Comparison of ENCODE assay signal across 8 cellular contexts in the genomic region with DNA sequence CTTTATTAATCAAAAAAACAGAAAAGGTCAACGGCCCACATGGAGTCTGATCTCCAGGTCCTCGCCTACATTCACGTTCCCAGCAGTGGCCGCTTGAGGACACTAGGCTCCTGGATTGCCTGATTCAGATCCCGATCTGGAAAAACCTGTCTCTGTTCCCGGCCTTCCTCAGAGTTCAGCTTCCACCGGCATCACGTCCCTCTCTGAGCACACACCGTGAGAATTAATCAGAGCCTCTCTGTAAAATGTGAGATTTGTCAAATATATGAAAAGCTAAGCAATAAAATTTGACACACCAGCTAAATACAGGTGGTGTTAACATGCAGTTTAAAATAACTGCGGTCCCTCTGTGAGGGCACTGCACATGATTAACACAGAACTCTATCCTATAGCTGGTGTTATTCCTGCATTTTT.
A peak's percentile ranks its signal among the peaks of the same experiment; 100 is the strongest.
DNase-seq lines count a peak whose midpoint lies in the region; ATAC-seq, FAIRE-seq and TF ChIP-seq lines count a peak whose summit lies in the region.

No MANE protein-coding gene starts in this region.

- ATAC-seq in HepG2 (peak; percentile 100), HG02885 (IDR thresholded peaks at IDR 0.05; ENCODE audit: poor library complexity, unreplicated experiment) (no peak), HG03196 (IDR thresholded peaks at IDR 0.05; ENCODE audit: unreplicated experiment) (no peak)

- TF ChIP-seq EP300 in HepG2 (IDR thresholded peaks at IDR 0.05; ENCODE audit: low read depth in 2 of 2, low read length in 2 of 2) (no peak), HepG2 (CRISPR knock-in tag; IDR thresholded peaks at IDR 0.05; ENCODE audit: borderline replicate concordance) (no peak)

- FAIRE-seq in HepG2 (lab: Jason Lieb, UNC) (peak; percentile 40), urothelium cell line (lab: Jason Lieb, UNC) (no peak)

- peak overlapping the region; percentile 24 for H3K27ac ChIP-seq in cingulate gyrus (ENCODE audit: low read depth, low read length)
- H3K27ac ChIP-seq in HepG2 (ENCODE audit: extremely low read length, insufficient read depth, low read length): no peak overlapping the region

- H3K9me3 ChIP-seq in HepG2 (ENCODE audit: low read length): no peaks in the 10 kb centered on the region

- DNase-seq in NCI-H1092 (lab: John Stamatoyannopoulos, UW) (peak; percentile 27), HepG2 (ENCODE audit: low spot score) (peak; percentile 87), urothelium cell line (ENCODE audit: low spot score) (peak; percentile 82)
- DNase-seq in activated effector memory CD4-positive, alpha-beta T cell treated with anti-CD3 and anti-CD28 coated beads, Interleukin-2, amount 50 U/mL, for 16 hours: no peak
- no peak for DNase-seq in stimulated activated CD4-positive, alpha-beta T cell treated with anti-CD3 and anti-CD28 coated beads, Interleukin-1b, Interleukin-23, amount 100 ng/mL, for 48 hours

- in situ Hi-C loops in HepG2 (cut with HindIII; ENCODE audit: extremely low pct_ligation_motif_present, low pct_unique_long_range_greater_than_20kb): loop anchor here (5.0 kb wide), 1 partner anchor 47 kb away; no protein-coding TSS in a partner anchor

- peak overlapping the region; percentile 11 to 27 (median 19); a peak in 3 of 6 replicates for H3K4me3 ChIP-seq in HepG2 (replicated peaks in 1 of 3; ENCODE audit: insufficient read depth in 1 of 3, low read depth in 2 of 3, low read length in 3 of 3)

- TF ChIP-seq RAD21 in HepG2 (CRISPR knock-in tag; IDR thresholded peaks at IDR 0.05): peak; percentile 98

- H3K9ac ChIP-seq in HepG2 (ENCODE audit: insufficient read depth, low read depth, low read length): peak overlapping the region; percentile 42

- CTCF ChIA-PET in HepG2 (lab: Yijun Ruan, JAX; ENCODE audit: low intra/inter-chr PET ratio, low total read pairs): interaction anchor here (1.2 to 1.9 kb wide), 3 partner anchors 48 to 222 kb away, joined by 4 to 11 read pairs (median 8); no protein-coding TSS in a partner anchor

- no peak for TF ChIP-seq POLR2A in HepG2 (IDR thresholded peaks at IDR 0.05; ENCODE audit: insufficient read depth in 1 of 2, low read depth in 2 of 2, low read length in 2 of 2)

- POLR2A ChIA-PET in HepG2 (lab: Yijun Ruan, JAX): interaction anchor here (0.9 to 3.3 kb wide), 6 partner anchors 15 to 179 kb away, joined by 3 to 17 read pairs (median 3); no protein-coding TSS in a partner anchor

- peaks cover 62% of the 10 kb centered on the region for H3K4me1 ChIP-seq in HepG2 (ENCODE audit: insufficient read depth, low read length)

- intact Hi-C loops in HepG2 (cut with micrococcal nuclease; ENCODE audit: unreplicated experiment): loop anchor here (1.0 to 5.0 kb wide), 7 partner anchors 29 to 200 kb away; no protein-coding TSS in a partner anchor

- H4K20me1 ChIP-seq in HepG2 (ENCODE audit: insufficient read depth, low read length): no peaks in the 10 kb centered on the region

- H3K4me2 ChIP-seq in HepG2 (ENCODE audit: low read depth, low read length): peak overlapping the region; percentile 70

- 7% methylated on average over 10 of the region's 10 CpGs for WGBS in HepG2 (ENCODE audit: low lambda C conversion rate)

- no TSS peak for BruUV-seq in HepG2 (replicated peaks; lab: Mats Ljungman, UMichigan)

- H3K27me3 ChIP-seq in HepG2 (ENCODE audit: control insufficient read depth in 1 of 2, insufficient read depth in 2 of 2, low read length in 2 of 2): no peaks in the 10 kb centered on the region

- H3K79me2 ChIP-seq in HepG2 (ENCODE audit: insufficient read depth, low read length): no peaks in the 10 kb centered on the region

- H2AFZ ChIP-seq in HepG2 (ENCODE audit: low read length): peak overlapping the region; percentile 82

- peak; percentile 97 for TF ChIP-seq CTCF in HepG2 (CRISPR knock-in tag; IDR thresholded peaks at IDR 0.05)

- H3K36me3 ChIP-seq in HepG2 (replicated peaks in 1 of 2; ENCODE audit: control insufficient read depth in 1 of 2, insufficient read depth in 2 of 2, low read length in 2 of 2): no peaks in the 10 kb centered on the region

TF ChIP-seq in HepG2, 621 proteins besides CTCF, POLR2A, EP300 and RAD21 (continues in another document):
- TF ChIP-seq, protein P1, sequence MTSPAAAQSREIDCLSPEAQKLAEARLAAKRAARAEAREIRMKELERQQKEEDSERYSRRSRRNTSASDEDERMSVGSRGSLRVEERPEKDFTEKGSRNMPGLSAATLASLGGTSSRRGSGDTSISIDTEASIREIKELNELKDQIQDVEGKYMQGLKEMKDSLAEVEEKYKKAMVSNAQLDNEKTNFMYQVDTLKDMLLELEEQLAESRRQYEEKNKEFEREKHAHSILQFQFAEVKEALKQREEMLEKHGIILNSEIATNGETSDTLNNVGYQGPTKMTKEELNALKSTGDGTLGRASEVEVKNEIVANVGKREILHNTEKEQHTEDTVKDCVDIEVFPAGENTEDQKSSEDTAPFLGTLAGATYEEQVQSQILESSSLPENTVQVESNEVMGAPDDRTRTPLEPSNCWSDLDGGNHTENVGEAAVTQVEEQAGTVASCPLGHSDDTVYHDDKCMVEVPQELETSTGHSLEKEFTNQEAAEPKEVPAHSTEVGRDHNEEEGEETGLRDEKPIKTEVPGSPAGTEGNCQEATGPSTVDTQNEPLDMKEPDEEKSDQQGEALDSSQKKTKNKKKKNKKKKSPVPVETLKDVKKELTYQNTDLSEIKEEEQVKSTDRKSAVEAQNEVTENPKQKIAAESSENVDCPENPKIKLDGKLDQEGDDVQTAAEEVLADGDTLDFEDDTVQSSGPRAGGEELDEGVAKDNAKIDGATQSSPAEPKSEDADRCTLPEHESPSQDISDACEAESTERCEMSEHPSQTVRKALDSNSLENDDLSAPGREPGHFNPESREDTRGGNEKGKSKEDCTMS (CRISPR knock-in tag; conservative IDR thresholded peaks at IDR 0.05): no peak
- TF ChIP-seq ZNF34 (CRISPR knock-in tag; IDR thresholded peaks at IDR 0.05; ENCODE audit: borderline replicate concordance): no peak
- TF ChIP-seq FOSL2 (CRISPR knock-in tag; IDR thresholded peaks at IDR 0.05): peak; percentile 57
- TF ChIP-seq, protein P2, sequence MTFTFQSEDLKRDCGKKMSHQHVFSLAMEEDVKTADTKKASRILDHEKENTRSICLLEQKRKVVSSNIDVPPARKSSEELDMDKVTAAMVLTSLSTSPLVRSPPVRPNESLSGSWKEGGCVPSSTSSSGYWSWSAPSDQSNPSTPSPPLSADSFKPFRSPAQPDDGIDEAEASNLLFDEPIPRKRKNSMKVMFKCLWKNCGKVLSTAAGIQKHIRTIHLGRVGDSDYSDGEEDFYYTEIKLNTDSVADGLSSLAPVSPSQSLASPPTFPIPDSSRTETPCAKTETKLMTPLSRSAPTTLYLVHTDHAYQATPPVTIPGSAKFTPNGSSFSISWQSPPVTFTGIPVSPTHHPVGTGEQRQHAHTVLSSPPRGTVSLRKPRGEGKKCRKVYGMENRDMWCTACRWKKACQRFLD (CRISPR knock-in tag; IDR thresholded peaks at IDR 0.05; ENCODE audit: borderline replicate concordance): no peak
- TF ChIP-seq, protein P3, sequence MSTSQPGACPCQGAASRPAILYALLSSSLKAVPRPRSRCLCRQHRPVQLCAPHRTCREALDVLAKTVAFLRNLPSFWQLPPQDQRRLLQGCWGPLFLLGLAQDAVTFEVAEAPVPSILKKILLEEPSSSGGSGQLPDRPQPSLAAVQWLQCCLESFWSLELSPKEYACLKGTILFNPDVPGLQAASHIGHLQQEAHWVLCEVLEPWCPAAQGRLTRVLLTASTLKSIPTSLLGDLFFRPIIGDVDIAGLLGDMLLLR (CRISPR knock-in tag; IDR thresholded peaks at IDR 0.05): no peak
- TF ChIP-seq, protein P4, sequence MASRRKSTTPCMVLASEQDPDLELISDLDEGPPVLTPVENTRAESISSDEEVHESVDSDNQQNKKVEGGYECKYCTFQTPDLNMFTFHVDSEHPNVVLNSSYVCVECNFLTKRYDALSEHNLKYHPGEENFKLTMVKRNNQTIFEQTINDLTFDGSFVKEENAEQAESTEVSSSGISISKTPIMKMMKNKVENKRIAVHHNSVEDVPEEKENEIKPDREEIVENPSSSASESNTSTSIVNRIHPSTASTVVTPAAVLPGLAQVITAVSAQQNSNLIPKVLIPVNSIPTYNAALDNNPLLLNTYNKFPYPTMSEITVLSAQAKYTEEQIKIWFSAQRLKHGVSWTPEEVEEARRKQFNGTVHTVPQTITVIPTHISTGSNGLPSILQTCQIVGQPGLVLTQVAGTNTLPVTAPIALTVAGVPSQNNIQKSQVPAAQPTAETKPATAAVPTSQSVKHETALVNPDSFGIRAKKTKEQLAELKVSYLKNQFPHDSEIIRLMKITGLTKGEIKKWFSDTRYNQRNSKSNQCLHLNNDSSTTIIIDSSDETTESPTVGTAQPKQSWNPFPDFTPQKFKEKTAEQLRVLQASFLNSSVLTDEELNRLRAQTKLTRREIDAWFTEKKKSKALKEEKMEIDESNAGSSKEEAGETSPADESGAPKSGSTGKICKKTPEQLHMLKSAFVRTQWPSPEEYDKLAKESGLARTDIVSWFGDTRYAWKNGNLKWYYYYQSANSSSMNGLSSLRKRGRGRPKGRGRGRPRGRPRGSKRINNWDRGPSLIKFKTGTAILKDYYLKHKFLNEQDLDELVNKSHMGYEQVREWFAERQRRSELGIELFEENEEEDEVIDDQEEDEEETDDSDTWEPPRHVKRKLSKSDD (CRISPR knock-in tag; IDR thresholded peaks at IDR 0.05; ENCODE audit: low read depth): 0 out of 2 replicates have a peak, but pooled peaks have one; percentile 33
- TF ChIP-seq ZNF205 (CRISPR knock-in tag; IDR thresholded peaks at IDR 0.05): peak; percentile 75; the same call in 1 of the 2 replicates
- peak; percentile 58 for TF ChIP-seq HNF4A (CRISPR knock-in tag; IDR thresholded peaks at IDR 0.05)
- TF ChIP-seq ZNF614 (CRISPR knock-in tag; IDR thresholded peaks at IDR 0.05; ENCODE audit: borderline replicate concordance): 0 out of 2 replicates have a peak, but pooled peaks have one; percentile 30
- no peak for TF ChIP-seq PAF1 (CRISPR knock-in tag; IDR thresholded peaks at IDR 0.05)
- TF ChIP-seq ZNF564 (CRISPR knock-in tag; IDR thresholded peaks at IDR 0.05): no peak
- 0 out of 2 replicates have a peak, but pooled peaks have one; percentile 9 for TF ChIP-seq RCOR2 (CRISPR knock-in tag; IDR thresholded peaks at IDR 0.05)
- TF ChIP-seq, protein P5, sequence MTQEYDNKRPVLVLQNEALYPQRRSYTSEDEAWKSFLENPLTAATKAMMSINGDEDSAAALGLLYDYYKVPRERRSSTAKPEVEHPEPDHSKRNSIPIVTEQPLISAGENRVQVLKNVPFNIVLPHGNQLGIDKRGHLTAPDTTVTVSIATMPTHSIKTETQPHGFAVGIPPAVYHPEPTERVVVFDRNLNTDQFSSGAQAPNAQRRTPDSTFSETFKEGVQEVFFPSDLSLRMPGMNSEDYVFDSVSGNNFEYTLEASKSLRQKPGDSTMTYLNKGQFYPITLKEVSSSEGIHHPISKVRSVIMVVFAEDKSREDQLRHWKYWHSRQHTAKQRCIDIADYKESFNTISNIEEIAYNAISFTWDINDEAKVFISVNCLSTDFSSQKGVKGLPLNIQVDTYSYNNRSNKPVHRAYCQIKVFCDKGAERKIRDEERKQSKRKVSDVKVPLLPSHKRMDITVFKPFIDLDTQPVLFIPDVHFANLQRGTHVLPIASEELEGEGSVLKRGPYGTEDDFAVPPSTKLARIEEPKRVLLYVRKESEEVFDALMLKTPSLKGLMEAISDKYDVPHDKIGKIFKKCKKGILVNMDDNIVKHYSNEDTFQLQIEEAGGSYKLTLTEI (CRISPR knock-in tag; conservative IDR thresholded peaks at IDR 0.05): no peak

Comparison
In these comparisons a context has a peak if more than half of its experiments do, and no peak if none do; other contexts are left out.
1. DNase-seq: peak in NCI-H1092 (single experiment), HepG2 (single experiment) and urothelium cell line (single experiment); none in activated effector memory CD4-positive, alpha-beta T cell treated with anti-CD3 and anti-CD28 coated beads, Interleukin-2, amount 50 U/mL, for 16 hours (single experiment) and stimulated activated CD4-positive, alpha-beta T cell treated with anti-CD3 and anti-CD28 coated beads, Interleukin-1b, Interleukin-23, amount 100 ng/mL, for 48 hours (single experiment).